ENCODE assay signal across 1 cellular context in genomic region chr1:231527586-231528174, GRCh38.
TF ChIP-seq lines count a peak whose summit lies in the region.

No MANE protein-coding gene starts in this region.

TF ChIP-seq in IMR-90, 13 proteins besides CTCF, POLR2A, EP300 and RAD21:
- TF ChIP-seq CEBPB (IDR thresholded peaks at IDR 0.05; ENCODE audit: low read depth, low read length) (no peak), FOS (IDR thresholded peaks at IDR 0.05; ENCODE audit: low read depth, low read length) (no peak)
